Comparison of ENCODE assay signal across 1 cellular context in the genomic region with DNA sequence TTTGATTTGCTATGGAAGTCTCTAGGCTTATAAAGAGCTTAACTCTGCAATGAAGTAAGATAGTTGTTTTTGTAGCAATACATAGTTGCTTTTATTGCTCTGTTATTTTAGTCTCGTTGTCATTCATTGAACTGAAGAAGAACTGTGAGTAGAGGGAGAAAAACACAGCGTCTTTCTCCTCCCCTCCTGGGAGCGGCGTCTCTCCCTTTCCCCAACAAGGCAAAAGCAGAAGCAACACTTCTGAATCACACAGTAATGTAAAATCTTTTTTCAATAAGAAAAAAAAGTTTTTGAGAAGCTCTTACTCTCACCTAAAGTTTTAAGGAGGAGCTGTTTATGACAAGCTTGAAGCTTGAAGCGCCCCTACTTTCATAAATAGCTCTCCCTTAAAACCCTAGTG.
TF ChIP-seq lines count a peak whose summit lies in the region.

No MANE protein-coding gene starts in this region.

TF ChIP-seq in SK-N-SH treated with all-trans-retinoic acid at 6 μM for 48 hours, 23 proteins besides CTCF, POLR2A, EP300 and RAD21 (continued from another document):
- TF ChIP-seq, protein P1, sequence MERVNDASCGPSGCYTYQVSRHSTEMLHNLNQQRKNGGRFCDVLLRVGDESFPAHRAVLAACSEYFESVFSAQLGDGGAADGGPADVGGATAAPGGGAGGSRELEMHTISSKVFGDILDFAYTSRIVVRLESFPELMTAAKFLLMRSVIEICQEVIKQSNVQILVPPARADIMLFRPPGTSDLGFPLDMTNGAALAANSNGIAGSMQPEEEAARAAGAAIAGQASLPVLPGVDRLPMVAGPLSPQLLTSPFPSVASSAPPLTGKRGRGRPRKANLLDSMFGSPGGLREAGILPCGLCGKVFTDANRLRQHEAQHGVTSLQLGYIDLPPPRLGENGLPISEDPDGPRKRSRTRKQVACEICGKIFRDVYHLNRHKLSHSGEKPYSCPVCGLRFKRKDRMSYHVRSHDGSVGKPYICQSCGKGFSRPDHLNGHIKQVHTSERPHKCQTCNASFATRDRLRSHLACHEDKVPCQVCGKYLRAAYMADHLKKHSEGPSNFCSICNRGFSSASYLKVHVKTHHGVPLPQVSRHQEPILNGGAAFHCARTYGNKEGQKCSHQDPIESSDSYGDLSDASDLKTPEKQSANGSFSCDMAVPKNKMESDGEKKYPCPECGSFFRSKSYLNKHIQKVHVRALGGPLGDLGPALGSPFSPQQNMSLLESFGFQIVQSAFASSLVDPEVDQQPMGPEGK (CRISPR knock-in tag; IDR thresholded peaks at IDR 0.05; ENCODE audit: borderline replicate concordance): no peak
- TF ChIP-seq ESRRG (CRISPR knock-in tag; IDR thresholded peaks at IDR 0.05) (no peak), RARB (CRISPR knock-in tag; IDR thresholded peaks at IDR 0.05) (no peak)
